ENCODE assay signal across 24 cellular contexts in the genomic region with DNA sequence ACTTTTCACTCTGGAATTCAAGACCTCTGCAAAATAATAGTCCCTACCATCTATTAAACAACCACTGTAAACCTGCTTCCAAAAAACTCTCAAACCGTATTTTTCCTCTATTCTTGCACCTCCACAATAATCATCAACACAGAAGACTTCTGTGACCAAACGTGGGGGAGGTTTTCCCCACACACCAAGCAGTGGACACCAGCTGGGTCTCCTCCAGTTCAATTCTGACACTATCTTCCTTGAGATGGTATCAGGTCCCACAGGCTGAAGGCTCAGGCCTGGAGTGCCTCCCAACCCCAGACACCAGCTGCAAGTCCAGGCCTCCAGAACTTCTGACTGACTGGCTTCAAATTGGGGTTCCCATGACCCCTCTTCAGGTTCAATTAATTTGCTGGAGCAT.
"Had no signal": no experiment of that assay in that cellular context is flagged by ENCODE, and none has a peak within 500 bp of the region (broad histone marks: within the 10 kb centered on the region; RNA-seq: fewer than 3 reads in every experiment).

No MANE protein-coding gene starts in this region.

- H3K27ac ChIP-seq: dorsolateral prefrontal cortex, esophagus squamous epithelium, heart right ventricle, left lung, ovary, psoas muscle, sigmoid colon, testis, tibial artery had no signal

- DNase-seq: dorsolateral prefrontal cortex; effector CD8-positive, alpha-beta T cell; endodermal cell; esophagus squamous epithelium; foreskin melanocyte; glutamatergic neuron; heart right ventricle; hippocampal formation; left cardiac atrium; left lung; naive thymus-derived CD8-positive, alpha-beta T cell; nephron progenitor cell; occipital lobe; ovary; posterior cingulate gyrus; psoas muscle; right cardiac atrium; sigmoid colon; stimulated activated CD4-positive, alpha-beta T cell treated with anti-CD3 and anti-CD28 coated beads, Interleukin-2, amount 100 ng/mL, for 24 hours; stimulated activated CD4-positive, alpha-beta T cell treated with anti-CD3 and anti-CD28 coated beads, Interleukin-4, amount 100 ng/mL, for 24 hours; stimulated activated naive CD4-positive, alpha-beta T cell treated with Interleukin-2 at 50 U/mL for 16 hours; substantia nigra; testis; tibial artery had no signal

- H3K36me3 ChIP-seq: esophagus squamous epithelium, heart right ventricle, left lung, ovary, sigmoid colon, tibial artery had no signal

- H3K4me1 ChIP-seq: psoas muscle, sigmoid colon, testis, tibial artery had no signal

- H3K4me3 ChIP-seq: dorsolateral prefrontal cortex, esophagus squamous epithelium, heart right ventricle, left lung, ovary, psoas muscle, sigmoid colon, testis, tibial artery had no signal

- H3K27me3 ChIP-seq: dorsolateral prefrontal cortex, esophagus squamous epithelium, heart right ventricle, left lung, ovary, sigmoid colon, testis, tibial artery had no signal

- H3K9me3 ChIP-seq: esophagus squamous epithelium, heart right ventricle, left lung, ovary, psoas muscle, sigmoid colon, testis, tibial artery had no signal
